Comparison of ENCODE assay signal across 8 cellular contexts in the genomic region with DNA sequence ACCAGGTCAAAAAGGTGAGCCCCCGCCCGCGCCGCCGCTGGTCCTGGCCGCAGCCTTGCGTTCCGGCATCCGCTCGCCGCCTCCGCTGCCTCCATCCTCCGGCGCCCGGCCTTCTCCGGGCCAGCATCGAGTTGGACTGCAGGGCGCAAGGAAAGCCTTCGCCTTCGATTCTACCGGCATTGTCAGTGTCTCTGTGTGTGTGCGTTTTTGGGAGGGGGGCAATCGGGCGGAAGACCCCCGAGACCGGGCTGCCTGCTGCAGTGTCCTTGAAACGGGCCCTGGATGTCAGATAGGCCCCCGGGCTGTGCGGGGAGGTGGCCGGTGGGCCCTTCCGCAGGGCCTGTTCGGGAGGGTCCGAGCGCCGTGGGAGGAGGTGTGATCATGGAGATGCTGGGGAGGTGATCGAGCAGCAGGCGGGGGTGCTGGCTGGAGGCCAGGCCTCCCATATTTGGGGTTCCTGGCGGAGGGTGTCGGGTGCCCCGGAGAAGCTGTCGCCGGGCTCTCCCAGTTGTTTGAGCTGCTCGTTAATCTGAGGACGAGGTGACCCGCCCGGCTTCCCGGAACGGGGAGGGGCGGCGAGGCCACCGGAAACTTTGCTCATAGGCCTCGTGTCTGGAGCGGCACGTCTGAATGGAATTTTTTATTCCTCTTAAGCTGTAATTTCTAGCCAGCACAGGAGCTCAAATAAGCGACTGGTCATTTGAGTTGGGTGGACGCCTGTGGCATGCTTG. TPM values are rescaled to one million over a fixed set of nuclear protein-coding genes. Genes with fewer than 3 reads are reported as not detected.
DNase-seq lines count a peak whose midpoint lies in the region; ATAC-seq and TF ChIP-seq lines count a peak whose summit lies in the region.

No MANE protein-coding gene starts in this region.

- H3K4me1 Mint-ChIP-seq in activated naive CD8-positive, alpha-beta T cell treated with anti-CD3 and anti-CD28 coated beads for 36 hours: peaks cover 48% of the 10 kb centered on the region

- H3K27me3 Mint-ChIP-seq in activated naive CD8-positive, alpha-beta T cell treated with anti-CD3 and anti-CD28 coated beads for 36 hours: no peaks in the 10 kb centered on the region

- peaks cover 31% of the 10 kb centered on the region for H3K36me3 Mint-ChIP-seq in activated naive CD8-positive, alpha-beta T cell treated with anti-CD3 and anti-CD28 coated beads for 36 hours

- H3K4me3 ChIP-seq in vagina: peak overlapping the region; percentile 71 to 94

- H3K4me1 ChIP-seq in vagina: peaks cover 57% of the 10 kb centered on the region

- H3K27ac ChIP-seq in vagina: peak overlapping the region; percentile 95

- no peaks in the 10 kb centered on the region for H3K36me3 ChIP-seq in vagina

- ATAC-seq in HG02970 (IDR thresholded peaks at IDR 0.05; ENCODE audit: low FRiP score, unreplicated experiment): peak; percentile 14
- ATAC-seq in SK-N-SH treated with all-trans-retinoic acid at 6 μM for 48 hours: peak; percentile 58

- no peaks in the 10 kb centered on the region for H3K9me3 ChIP-seq in vagina

- H3K27ac Mint-ChIP-seq in activated naive CD8-positive, alpha-beta T cell treated with anti-CD3 and anti-CD28 coated beads for 36 hours: peak overlapping the region; percentile 98

- TF ChIP-seq CTCF in vagina (IDR thresholded peaks at IDR 0.05): no peak

- no peaks in the 10 kb centered on the region for H3K27me3 ChIP-seq in vagina

- intact Hi-C loops in cardiac septum (cut with DNase I): loop anchor here (2.0 to 5.0 kb wide), 3 partner anchors 42 to 88 kb away; no protein-coding TSS in a partner anchor
- intact Hi-C loops in vagina (cut with DNase I): loop anchor here (5.0 kb wide), 1 partner anchor 58 kb away; no protein-coding TSS in a partner anchor

- DNase-seq in NCI-H1417 (lab: John Stamatoyannopoulos, UW) (peak in 2 of 3 experiments; percentile 45 to 55), NCI-H1417 treated with DMSO at 0.1 percent for 48 hours (lab: John Stamatoyannopoulos, UW) (no peak), cardiac septum (ENCODE audit: low spot score) (peak; percentile 94), renal cortical epithelial cell (ENCODE audit: low read depth) (peak; percentile 30), vagina (ENCODE audit: extremely low spot score in 2 of 2) (no peak)
- peak; percentile 85 for DNase-seq in activated naive CD8-positive, alpha-beta T cell treated with anti-CD3 and anti-CD28 coated beads for 36 hours

- H3K4me3 Mint-ChIP-seq in activated naive CD8-positive, alpha-beta T cell treated with anti-CD3 and anti-CD28 coated beads for 36 hours: peak overlapping the region; percentile 93

- no peaks in the 10 kb centered on the region for H3K9me3 Mint-ChIP-seq in activated naive CD8-positive, alpha-beta T cell treated with anti-CD3 and anti-CD28 coated beads for 36 hours

- TF ChIP-seq POLR2A in vagina (IDR thresholded peaks at IDR 0.05): peak in 1 of 2 donors; percentile 34

TF ChIP-seq in SK-N-SH treated with all-trans-retinoic acid at 6 μM for 48 hours, 23 proteins besides CTCF, POLR2A, EP300 and RAD21:
- TF ChIP-seq, protein P1, sequence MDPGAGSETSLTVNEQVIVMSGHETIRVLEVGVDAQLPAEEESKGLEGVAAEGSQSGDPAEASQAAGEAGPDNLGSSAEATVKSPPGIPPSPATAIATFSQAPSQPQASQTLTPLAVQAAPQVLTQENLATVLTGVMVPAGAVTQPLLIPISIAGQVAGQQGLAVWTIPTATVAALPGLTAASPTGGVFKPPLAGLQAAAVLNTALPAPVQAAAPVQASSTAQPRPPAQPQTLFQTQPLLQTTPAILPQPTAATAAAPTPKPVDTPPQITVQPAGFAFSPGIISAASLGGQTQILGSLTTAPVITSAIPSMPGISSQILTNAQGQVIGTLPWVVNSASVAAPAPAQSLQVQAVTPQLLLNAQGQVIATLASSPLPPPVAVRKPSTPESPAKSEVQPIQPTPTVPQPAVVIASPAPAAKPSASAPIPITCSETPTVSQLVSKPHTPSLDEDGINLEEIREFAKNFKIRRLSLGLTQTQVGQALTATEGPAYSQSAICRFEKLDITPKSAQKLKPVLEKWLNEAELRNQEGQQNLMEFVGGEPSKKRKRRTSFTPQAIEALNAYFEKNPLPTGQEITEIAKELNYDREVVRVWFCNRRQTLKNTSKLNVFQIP (CRISPR knock-in tag; IDR thresholded peaks at IDR 0.05; ENCODE audit: borderline replicate concordance, low read depth): no peak
- TF ChIP-seq, protein P2, sequence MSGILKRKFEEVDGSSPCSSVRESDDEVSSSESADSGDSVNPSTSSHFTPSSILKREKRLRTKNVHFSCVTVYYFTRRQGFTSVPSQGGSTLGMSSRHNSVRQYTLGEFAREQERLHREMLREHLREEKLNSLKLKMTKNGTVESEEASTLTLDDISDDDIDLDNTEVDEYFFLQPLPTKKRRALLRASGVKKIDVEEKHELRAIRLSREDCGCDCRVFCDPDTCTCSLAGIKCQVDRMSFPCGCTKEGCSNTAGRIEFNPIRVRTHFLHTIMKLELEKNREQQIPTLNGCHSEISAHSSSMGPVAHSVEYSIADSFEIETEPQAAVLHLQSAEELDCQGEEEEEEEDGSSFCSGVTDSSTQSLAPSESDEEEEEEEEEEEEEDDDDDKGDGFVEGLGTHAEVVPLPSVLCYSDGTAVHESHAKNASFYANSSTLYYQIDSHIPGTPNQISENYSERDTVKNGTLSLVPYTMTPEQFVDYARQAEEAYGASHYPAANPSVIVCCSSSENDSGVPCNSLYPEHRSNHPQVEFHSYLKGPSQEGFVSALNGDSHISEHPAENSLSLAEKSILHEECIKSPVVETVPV (CRISPR knock-in tag; IDR thresholded peaks at IDR 0.05): no peak
- TF ChIP-seq PPARA (CRISPR knock-in tag; IDR thresholded peaks at IDR 0.05; ENCODE audit: borderline replicate concordance) (no peak), ZNF565 (CRISPR knock-in tag; conservative IDR thresholded peaks at IDR 0.05; ENCODE audit: low read depth) (no peak), BACH2 (CRISPR knock-in tag; IDR thresholded peaks at IDR 0.05; ENCODE audit: borderline replicate concordance) (no peak), OSR1 (CRISPR knock-in tag; IDR thresholded peaks at IDR 0.05) (no peak), TCF4 (CRISPR knock-in tag; IDR thresholded peaks at IDR 0.05; ENCODE audit: borderline replicate concordance) (no peak), ZC3H10 (CRISPR knock-in tag; IDR thresholded peaks at IDR 0.05) (no peak), ISL1 (CRISPR knock-in tag; IDR thresholded peaks at IDR 0.05) (no peak), GLIS3 (CRISPR knock-in tag; IDR thresholded peaks at IDR 0.05) (no peak), ESRRG (CRISPR knock-in tag; IDR thresholded peaks at IDR 0.05) (no peak)
- TF ChIP-seq, protein P3, sequence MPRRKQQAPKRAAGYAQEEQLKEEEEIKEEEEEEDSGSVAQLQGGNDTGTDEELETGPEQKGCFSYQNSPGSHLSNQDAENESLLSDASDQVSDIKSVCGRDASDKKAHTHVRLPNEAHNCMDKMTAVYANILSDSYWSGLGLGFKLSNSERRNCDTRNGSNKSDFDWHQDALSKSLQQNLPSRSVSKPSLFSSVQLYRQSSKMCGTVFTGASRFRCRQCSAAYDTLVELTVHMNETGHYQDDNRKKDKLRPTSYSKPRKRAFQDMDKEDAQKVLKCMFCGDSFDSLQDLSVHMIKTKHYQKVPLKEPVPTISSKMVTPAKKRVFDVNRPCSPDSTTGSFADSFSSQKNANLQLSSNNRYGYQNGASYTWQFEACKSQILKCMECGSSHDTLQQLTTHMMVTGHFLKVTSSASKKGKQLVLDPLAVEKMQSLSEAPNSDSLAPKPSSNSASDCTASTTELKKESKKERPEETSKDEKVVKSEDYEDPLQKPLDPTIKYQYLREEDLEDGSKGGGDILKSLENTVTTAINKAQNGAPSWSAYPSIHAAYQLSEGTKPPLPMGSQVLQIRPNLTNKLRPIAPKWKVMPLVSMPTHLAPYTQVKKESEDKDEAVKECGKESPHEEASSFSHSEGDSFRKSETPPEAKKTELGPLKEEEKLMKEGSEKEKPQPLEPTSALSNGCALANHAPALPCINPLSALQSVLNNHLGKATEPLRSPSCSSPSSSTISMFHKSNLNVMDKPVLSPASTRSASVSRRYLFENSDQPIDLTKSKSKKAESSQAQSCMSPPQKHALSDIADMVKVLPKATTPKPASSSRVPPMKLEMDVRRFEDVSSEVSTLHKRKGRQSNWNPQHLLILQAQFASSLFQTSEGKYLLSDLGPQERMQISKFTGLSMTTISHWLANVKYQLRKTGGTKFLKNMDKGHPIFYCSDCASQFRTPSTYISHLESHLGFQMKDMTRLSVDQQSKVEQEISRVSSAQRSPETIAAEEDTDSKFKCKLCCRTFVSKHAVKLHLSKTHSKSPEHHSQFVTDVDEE (CRISPR knock-in tag; IDR thresholded peaks at IDR 0.05): no peak
- TF ChIP-seq, protein P4, sequence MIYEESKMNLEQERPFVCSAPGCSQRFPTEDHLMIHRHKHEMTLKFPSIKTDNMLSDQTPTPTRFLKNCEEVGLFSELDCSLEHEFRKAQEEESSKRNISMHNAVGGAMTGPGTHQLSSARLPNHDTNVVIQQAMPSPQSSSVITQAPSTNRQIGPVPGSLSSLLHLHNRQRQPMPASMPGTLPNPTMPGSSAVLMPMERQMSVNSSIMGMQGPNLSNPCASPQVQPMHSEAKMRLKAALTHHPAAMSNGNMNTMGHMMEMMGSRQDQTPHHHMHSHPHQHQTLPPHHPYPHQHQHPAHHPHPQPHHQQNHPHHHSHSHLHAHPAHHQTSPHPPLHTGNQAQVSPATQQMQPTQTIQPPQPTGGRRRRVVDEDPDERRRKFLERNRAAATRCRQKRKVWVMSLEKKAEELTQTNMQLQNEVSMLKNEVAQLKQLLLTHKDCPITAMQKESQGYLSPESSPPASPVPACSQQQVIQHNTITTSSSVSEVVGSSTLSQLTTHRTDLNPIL (CRISPR knock-in tag; IDR thresholded peaks at IDR 0.05; ENCODE audit: low read depth): no peak

RNA-seq across cellular contexts. Expression of gene HK1, which starts 40.9 kb away (rescaled TPM):
- 100 to 1,000 TPM; 236 to 244 TPM for total RNA-seq in activated naive CD8-positive, alpha-beta T cell treated with anti-CD3 and anti-CD28 coated beads for 36 hours
- 315 TPM for total RNA-seq in cardiac septum
- 69.6 and 131 TPM in 2 replicates for total RNA-seq in renal cortical epithelial cell
- 106 TPM for total RNA-seq in vagina

Comparison
In these comparisons a context has a peak if more than half of its experiments do, and no peak if none do; other contexts are left out.
1. DNase-seq: peak in NCI-H1417 (2 of 3), activated naive CD8-positive, alpha-beta T cell treated with anti-CD3 and anti-CD28 coated beads for 36 hours (single experiment), cardiac septum (single experiment) and renal cortical epithelial cell (single experiment); none in NCI-H1417 treated with DMSO at 0.1 percent for 48 hours (single experiment) and vagina (0 of 2).